8 cellular contexts compared by ENCODE assay signal in genomic region chr10:70052462-70053211, GRCh38. TPM values are rescaled to one million over a fixed set of nuclear protein-coding genes. Genes with fewer than 3 reads are reported as not detected.
DNase-seq lines count a peak whose midpoint lies in the region; ATAC-seq and TF ChIP-seq lines count a peak whose summit lies in the region.

Gene MACROH2A2, plus strand, starts transcription at chr10:70052846. Its CDS starts 22,813 bp downstream, at chr10:70075659.

- intact Hi-C loops in upper lobe of right lung (cut with DNase I) = no loop called here

- H3K9me3 ChIP-seq in upper lobe of right lung = no peaks in the 10 kb centered on the region

- H3K27ac ChIP-seq in upper lobe of right lung = peak within 1 kb of the TSS; percentile 36

- no peak within 1 kb of the TSS for H3K27ac Mint-ChIP-seq in activated T-cell treated with anti-CD3 and anti-CD28 coated beads, Interleukin-2, amount 50 U/mL, for 24 hours

- no peaks in the 10 kb centered on the region for H3K9me3 Mint-ChIP-seq in activated T-cell treated with anti-CD3 and anti-CD28 coated beads, Interleukin-2, amount 50 U/mL, for 24 hours

- peaks cover 12% of the 10 kb centered on the region for H3K27me3 ChIP-seq in upper lobe of right lung

- peaks cover 58% of the 10 kb centered on the region for H3K27me3 Mint-ChIP-seq in activated T-cell treated with anti-CD3 and anti-CD28 coated beads, Interleukin-2, amount 50 U/mL, for 24 hours

- peak within 1 kb of the TSS; percentile 67 for H3K4me3 ChIP-seq in fibroblast of pulmonary artery (replicated peaks; ENCODE audit: low read depth, low read length)
- H3K4me3 ChIP-seq in upper lobe of right lung = peak within 1 kb of the TSS; percentile 69

- no peaks in the 10 kb centered on the region for H3K36me3 Mint-ChIP-seq in activated T-cell treated with anti-CD3 and anti-CD28 coated beads, Interleukin-2, amount 50 U/mL, for 24 hours (ENCODE audit: low read depth)

- peaks cover 7% of the 10 kb centered on the region for H3K4me1 Mint-ChIP-seq in activated T-cell treated with anti-CD3 and anti-CD28 coated beads, Interleukin-2, amount 50 U/mL, for 24 hours (ENCODE audit: low read depth)

- DNase-seq in DMS153 treated with DMSO at 0.1 percent for 48 hours (lab: John Stamatoyannopoulos, UW; ENCODE audit: unreplicated experiment) (peak; percentile 52), NCI-H1092 treated with DMSO at 0.1 percent for 48 hours (lab: John Stamatoyannopoulos, UW) (peak; percentile 61), fibroblast of pulmonary artery (ENCODE audit: low read depth) (peak; percentile 64), myocyte (ENCODE audit: low read depth) (peak; percentile 69), upper lobe of right lung (peak; percentile 79), RPMI8226 (no peak)
- peak; percentile 49 for DNase-seq in activated T-cell treated with anti-CD3 and anti-CD28 coated beads, Interleukin-2, amount 50 U/mL, for 24 hours

- ATAC-seq in upper lobe of right lung = peak; percentile 91
- no peak for ATAC-seq in GM18519 (IDR thresholded peaks at IDR 0.05; ENCODE audit: low FRiP score, unreplicated experiment)

- no peaks in the 10 kb centered on the region for H3K36me3 ChIP-seq in upper lobe of right lung

- TF ChIP-seq CTCF in fibroblast of pulmonary artery (IDR thresholded peaks at IDR 0.05; ENCODE audit: low read length, missing control alignments) = peak; percentile 44
- TF ChIP-seq CTCF in upper lobe of right lung (IDR thresholded peaks at IDR 0.05) = peak; percentile 26

- H3K4me1 ChIP-seq in upper lobe of right lung = peaks cover 10% of the 10 kb centered on the region

- peak within 1 kb of the TSS; percentile 78 for H3K4me3 Mint-ChIP-seq in activated T-cell treated with anti-CD3 and anti-CD28 coated beads, Interleukin-2, amount 50 U/mL, for 24 hours

RNA-seq across cellular contexts. Expression of gene MACROH2A2, which starts in this region (rescaled TPM):
- 10.5 and 11.2 TPM in 2 replicates for total RNA-seq in myocyte
- polyA plus RNA-seq in myocyte (2012) = 6.6 TPM
- total RNA-seq in upper lobe of right lung = 6.5 TPM
